Comparison of ENCODE assay signal across 8 cellular contexts in genomic region chr19:49210108-49210900, GRCh38. TPM values are rescaled to one million over a fixed set of nuclear protein-coding genes. Genes with fewer than 3 reads are reported as not detected.
DNase-seq lines count a peak whose midpoint lies in the region; ATAC-seq and TF ChIP-seq lines count a peak whose summit lies in the region.

No MANE protein-coding gene starts in this region.

- TF ChIP-seq EP300 in esophagus muscularis mucosa (IDR thresholded peaks at IDR 0.05): no peak

- H3K27ac ChIP-seq in esophagus muscularis mucosa (replicated peaks in 1 of 4): peak overlapping the region in 3 of 4 donors; percentile 34 to 60 (median 48)

- H3K36me3 ChIP-seq in esophagus muscularis mucosa: peaks cover 8 to 49% (median 32%) of the 10 kb centered on the region in 4 donors

- H3K9me3 ChIP-seq in esophagus muscularis mucosa: no peaks in the 10 kb centered on the region

- WGBS in esophagus muscularis mucosa: 44% methylated on average over 45 of the region's 50 CpGs

- DNase-seq in ELR (ENCODE audit: low read depth) (peak; percentile 37), esophagus muscularis mucosa (ENCODE audit: extremely low spot score) (no peak), posterior cingulate gyrus (peak in 6 of 10 donors; percentile 8 to 87 (median 50)), EL (no peak), NCI-H2171 treated with DMSO at 0.1 percent for 48 hours (lab: John Stamatoyannopoulos, UW) (no peak)
- peak; percentile 77 for DNase-seq in activated CD4-positive, alpha-beta T cell treated with anti-CD3 and anti-CD28 coated beads for 48 hours

- intact Hi-C loops in esophagus muscularis mucosa (cut with DNase I): no loop called here
- intact Hi-C loops in posterior cingulate gyrus (cut with DNase I): no loop called here

- H3K4me1 ChIP-seq in esophagus muscularis mucosa: peaks cover 0 to 24% (median 21%) of the 10 kb centered on the region in 4 donors

- no peak for TF ChIP-seq POLR2A in esophagus muscularis mucosa (IDR thresholded peaks at IDR 0.05; ENCODE audit: low read depth)

- peak overlapping the region; percentile 9 to 41 (median 26) for H3K4me3 ChIP-seq in esophagus muscularis mucosa

- no peak for ATAC-seq in GM21360 (IDR thresholded peaks at IDR 0.05; ENCODE audit: unreplicated experiment)
- ATAC-seq in HG03457 (IDR thresholded peaks at IDR 0.05; ENCODE audit: unreplicated experiment): no peak

- H3K27me3 ChIP-seq in esophagus muscularis mucosa: no peaks in the 10 kb centered on the region

- no peak for TF ChIP-seq CTCF in esophagus muscularis mucosa (IDR thresholded peaks at IDR 0.05)

RNA-seq across cellular contexts. Expression of gene TRPM4, which starts 52.7 kb away (rescaled TPM):
- 10 to 100 TPM; 19.9 to 38.8 (median 27.9) TPM for total RNA-seq in esophagus muscularis mucosa

RNA-seq across cellular contexts. Expression of gene HRC, which starts 55.1 kb away (rescaled TPM):
- 10 to 100 TPM in 1 of 4 donors, 1 to 10 TPM in 2, under 1 TPM in 1; 0.83 to 11.1 (median 4.1) TPM for total RNA-seq in esophagus muscularis mucosa

Comparison
In these comparisons a context has a peak if more than half of its experiments do, and no peak if none do; other contexts are left out.
1. DNase-seq: peak in ELR (single experiment), activated CD4-positive, alpha-beta T cell treated with anti-CD3 and anti-CD28 coated beads for 48 hours (single experiment) and posterior cingulate gyrus (6 of 10); none in esophagus muscularis mucosa (single experiment), EL (single experiment) and NCI-H2171 treated with DMSO at 0.1 percent for 48 hours (single experiment).